Comparison of ENCODE assay signal across 24 cellular contexts in genomic region chr2:22697054-22697453, GRCh38.
"Had no signal": no experiment of that assay in that cellular context is flagged by ENCODE, and none has a peak within 500 bp of the region (broad histone marks: within the 10 kb centered on the region; RNA-seq: fewer than 3 reads in every experiment).

No MANE protein-coding gene starts in this region.

- H3K4me3 ChIP-seq: colonic mucosa, esophagus squamous epithelium, gastrocnemius medialis, heart right ventricle, left lung, lower lobe of right lung, mucosa of descending colon had no signal

- H3K4me1 ChIP-seq: colonic mucosa, esophagus squamous epithelium, gastrocnemius medialis, heart right ventricle, left lung, lower lobe of right lung had no signal

- DNase-seq: colonic mucosa; cortex of kidney; effector CD8-positive, alpha-beta T cell; effector memory CD8-positive, alpha-beta T cell; endodermal cell; erythroblast; esophagus squamous epithelium; foreskin fibroblast; foreskin melanocyte; gastrocnemius medialis; glutamatergic neuron; head of caudate nucleus; heart right ventricle; hippocampal formation; left cardiac atrium; left lung; left ventricle myocardium superior; lower lobe of right lung; mesenchymal stem cell; mucosa of descending colon had no signal

- H3K36me3 ChIP-seq: colonic mucosa, esophagus squamous epithelium, gastrocnemius medialis, heart right ventricle, left lung, lower lobe of right lung had no signal

- H3K4me3 Mint-ChIP-seq: dendritic cell treated with granulocyte-macrophage colony-stimulating factor and Interleukin-4, amounts not matched to agents 40 ng/mL and 50 ng/mL, for 4 days; effector memory CD8-positive, alpha-beta T cell; endodermal cell; mesothelial cell of epicardium had no signal

- H3K27ac Mint-ChIP-seq: dendritic cell treated with granulocyte-macrophage colony-stimulating factor and Interleukin-4, amounts not matched to agents 40 ng/mL and 50 ng/mL, for 4 days; effector memory CD8-positive, alpha-beta T cell; endodermal cell; mesothelial cell of epicardium had no signal

- H3K9me3 Mint-ChIP-seq: dendritic cell treated with granulocyte-macrophage colony-stimulating factor and Interleukin-4, amounts not matched to agents 40 ng/mL and 50 ng/mL, for 4 days; endodermal cell; mesothelial cell of epicardium had no signal

- ATAC-seq: effector memory CD8-positive, alpha-beta T cell; esophagus mucosa; gastrocnemius medialis; heart right ventricle; left cardiac atrium; left lung; left ventricle myocardium superior; lower lobe of right lung; mucosa of descending colon had no signal

- H3K27ac ChIP-seq: colonic mucosa, epithelial cell of prostate, esophagus squamous epithelium, gastrocnemius medialis, heart right ventricle, left lung, lower lobe of right lung had no signal

- H3K27me3 Mint-ChIP-seq: dendritic cell treated with granulocyte-macrophage colony-stimulating factor and Interleukin-4, amounts not matched to agents 40 ng/mL and 50 ng/mL, for 4 days; effector memory CD8-positive, alpha-beta T cell had no signal

- H3K9me3 ChIP-seq: colonic mucosa, esophagus squamous epithelium, gastrocnemius medialis, heart right ventricle, left lung, lower lobe of right lung, mucosa of descending colon had no signal

- H3K27me3 ChIP-seq: colonic mucosa, esophagus squamous epithelium, gastrocnemius medialis, heart right ventricle, left lung had no signal

- H3K36me3 Mint-ChIP-seq: mesothelial cell of epicardium had no signal
